Comparison of ENCODE assay signal across 9 cellular contexts in genomic region chr14:57293851-57294837, GRCh38. TPM values are rescaled to one million over a fixed set of nuclear protein-coding genes. Genes with fewer than 3 reads are reported as not detected.
DNase-seq lines count a peak whose midpoint lies in the region; ATAC-seq, FAIRE-seq and TF ChIP-seq lines count a peak whose summit lies in the region.
"Had no signal": no experiment of that assay in that cellular context is flagged by ENCODE, and none has a peak within 500 bp of the region (broad histone marks: within the 10 kb centered on the region; RNA-seq: fewer than 3 reads in every experiment).

No MANE protein-coding gene starts in this region.

- no peaks in the 10 kb centered on the region for H3F3A ChIP-seq in smooth muscle cell (ENCODE audit: low read depth)

- H3K27ac ChIP-seq in cardiac muscle cell (no peak overlapping the region), esophagus muscularis mucosa (replicated peaks in 1 of 4) (no peak overlapping the region), smooth muscle cell (ENCODE audit: low read depth) (no peak overlapping the region)

- DNase-seq in cardiac muscle cell (ENCODE audit: low read depth in 1 of 2, low spot score in 1 of 2), result peak in 1 of 2 donors; percentile 35
- DNase-seq in Right ventricle myocardium superior, result no peak
- DNase-seq in RCC 7860 (ENCODE audit: low spot score), result no peak
- no peak for DNase-seq in esophagus muscularis mucosa (ENCODE audit: extremely low spot score)
- no peak for DNase-seq in smooth muscle cell (lab: John Stamatoyannopoulos, UW; ENCODE audit: unreplicated experiment)
- no peak for DNase-seq in activated T-cell treated with anti-CD3 and anti-CD28 coated beads for 4 hours
- no peak for DNase-seq in nucleus accumbens (lab: John Stamatoyannopoulos, UW)
- DNase-seq: activated naive CD8-positive, alpha-beta T cell treated with anti-CD3 and anti-CD28 coated beads for 36 hours had no signal

- no peaks in the 10 kb centered on the region for H3K27me3 ChIP-seq in cardiac muscle cell
- no peaks in the 10 kb centered on the region for H3K27me3 ChIP-seq in esophagus muscularis mucosa
- H3K27me3 ChIP-seq in smooth muscle cell (ENCODE audit: low read depth), result no peaks in the 10 kb centered on the region

- H3K9ac ChIP-seq in smooth muscle cell (ENCODE audit: low read depth), result no peak overlapping the region

- no peaks in the 10 kb centered on the region for H4K20me1 ChIP-seq in smooth muscle cell (ENCODE audit: low read depth)

- ATAC-seq in Right ventricle myocardium superior (ENCODE audit: poor library complexity) (no peak), GM19035 (IDR thresholded peaks at IDR 0.05; ENCODE audit: unreplicated experiment) (no peak)

- FAIRE-seq in RCC 7860 (lab: Jason Lieb, UNC), result peak; percentile 24

- no peaks in the 10 kb centered on the region for H3K79me2 ChIP-seq in smooth muscle cell (ENCODE audit: low read depth)

- H3K9me3 ChIP-seq in cardiac muscle cell (ENCODE audit: low read depth) (no peaks in the 10 kb centered on the region), esophagus muscularis mucosa (no peaks in the 10 kb centered on the region), smooth muscle cell (replicated peaks; ENCODE audit: low read depth) (no peaks in the 10 kb centered on the region)

- no peak overlapping the region for H3K4me2 ChIP-seq in smooth muscle cell

- WGBS in esophagus muscularis mucosa, result 88% methylated on average over 1 of the region's 1 CpG
- WGBS in smooth muscle cell (ENCODE audit: low lambda C conversion rate), result 97% methylated on average over 1 of the region's 1 CpG

- H3K4me1 ChIP-seq in cardiac muscle cell (ENCODE audit: low read depth) (no peaks in the 10 kb centered on the region), esophagus muscularis mucosa (peaks cover 0 to 3% (median 0%) of the 10 kb centered on the region in 4 donors), smooth muscle cell (ENCODE audit: low read depth) (peaks cover 64% of the 10 kb centered on the region)

- H3K36me3 ChIP-seq in cardiac muscle cell, result peaks cover 4% of the 10 kb centered on the region
- H3K36me3 ChIP-seq in esophagus muscularis mucosa, result peaks cover 1 to 40% (median 12%) of the 10 kb centered on the region in 4 donors
- H3K36me3 ChIP-seq in smooth muscle cell (ENCODE audit: low read depth), result no peaks in the 10 kb centered on the region

- intact Hi-C loops in Right ventricle myocardium superior (cut with DNase I), result no loop called here
- intact Hi-C loops in esophagus muscularis mucosa (cut with DNase I), result no loop called here

- TF ChIP-seq CTCF in cardiac muscle cell (IDR thresholded peaks at IDR 0.05; ENCODE audit: low read depth, low read length) (peak; percentile 35), esophagus muscularis mucosa (IDR thresholded peaks at IDR 0.05) (peak in 2 of 3 experiments; percentile 9 to 27), smooth muscle cell (IDR thresholded peaks at IDR 0.05; ENCODE audit: borderline replicate concordance, insufficient read depth, poor library complexity, severe bottlenecking) (peak; percentile 48)

- TF ChIP-seq EP300 in esophagus muscularis mucosa (IDR thresholded peaks at IDR 0.05), result no peak

- TF ChIP-seq POLR2A in esophagus muscularis mucosa (IDR thresholded peaks at IDR 0.05; ENCODE audit: low read depth), result no peak

- H3K4me3 ChIP-seq in cardiac muscle cell (no peak overlapping the region), esophagus muscularis mucosa (no peak overlapping the region), smooth muscle cell (no peak overlapping the region)

- H2AFZ ChIP-seq in smooth muscle cell (ENCODE audit: low read depth), result no peak overlapping the region

RNA-seq across cellular contexts. Expression of gene AP5M1, which starts 25.4 kb away (rescaled TPM):
- 18.9 and 35.9 TPM in 2 replicates for total RNA-seq in cardiac muscle cell
- polyA plus RNA-seq in cardiac muscle cell, result 41.8 and 55.6 TPM in 2 replicates
- total RNA-seq in Right ventricle myocardium superior, result 34.9 TPM
- 10 to 100 TPM; 16.6 to 30.4 (median 22.8) TPM for total RNA-seq in esophagus muscularis mucosa
- 18.9 and 21.7 TPM in 2 replicates for total RNA-seq in smooth muscle cell
- 15.7 and 17.9 TPM in 2 replicates for polyA plus RNA-seq in smooth muscle cell

RNA-seq across cellular contexts. Expression of gene EXOC5, which starts 25.4 kb away (rescaled TPM):
- total RNA-seq in cardiac muscle cell, result 47.7 and 73.4 TPM in 2 replicates
- polyA plus RNA-seq in cardiac muscle cell, result 61.9 and 78.4 TPM in 2 replicates
- 49.9 TPM for total RNA-seq in Right ventricle myocardium superior
- total RNA-seq in esophagus muscularis mucosa, result 10 to 100 TPM; 50.9 to 73.1 (median 55.4) TPM
- total RNA-seq in smooth muscle cell, result 56.4 and 62.3 TPM in 2 replicates
- polyA plus RNA-seq in smooth muscle cell, result 35.2 and 50.6 TPM in 2 replicates
